Comparison of ENCODE assay signal across 8 cellular contexts in genomic region chr1:92080128-92080985, GRCh38. TPM values are rescaled to one million over a fixed set of nuclear protein-coding genes. Genes with fewer than 3 reads are reported as not detected.
DNase-seq lines count a peak whose midpoint lies in the region; ATAC-seq and TF ChIP-seq lines count a peak whose summit lies in the region.

Gene BTBD8 (plus strand): TSS chr1:92080345. CDS start chr1:92080572, 227 bp downstream.

- H3K9ac ChIP-seq in adipocyte (ENCODE audit: low read length) = peak within 1 kb of the TSS; percentile 93

- 1% methylated on average over 54 to 55 of the region's 55 CpGs for WGBS in heart right ventricle, 2 donors
- 1% methylated on average over 46 to 55 of the region's 55 CpGs for WGBS in tibial nerve, 2 donors

- H3K27ac ChIP-seq in heart right ventricle (peak within 1 kb of the TSS; percentile 11 to 85 (median 70)), tibial nerve (peak within 1 kb of the TSS; percentile 56 to 92 (median 78))

- peak; percentile 48 to 77 for TF ChIP-seq EP300 in tibial nerve (IDR thresholded peaks at IDR 0.05)

- peak; percentile 51 for DNase-seq in GM12864 (ENCODE audit: low read depth)
- DNase-seq in NCI-H1105 treated with DMSO at 0.1 percent for 48 hours (lab: John Stamatoyannopoulos, UW) = peak; percentile 83
- peak; percentile 23 to 71 for DNase-seq in SW 1271 (lab: John Stamatoyannopoulos, UW)
- peak; percentile 83 for DNase-seq in adipocyte (ENCODE audit: low read depth)
- peak; percentile 83 to 84 for DNase-seq in heart right ventricle
- peak; percentile 76 for DNase-seq in pons (ENCODE audit: low spot score)
- peak; percentile 54 to 76 for DNase-seq in tibial nerve (ENCODE audit: low spot score in 2 of 2)

- ATAC-seq in HG02678 (IDR thresholded peaks at IDR 0.05; ENCODE audit: unreplicated experiment) (peak; percentile 95), heart right ventricle (peak; percentile 94 to 98 (median 96))

- intact Hi-C loops in heart right ventricle (cut with DNase I) = no loop called here

- H3K9me3 ChIP-seq in adipocyte (ENCODE audit: control insufficient read depth, low read length) = peaks cover 13% of the 10 kb centered on the region
- peaks cover 0 to 13% (median 4%) of the 10 kb centered on the region in 11 donors for H3K9me3 ChIP-seq in heart right ventricle
- peaks cover 0 to 9% (median under 1%) of the 10 kb centered on the region in 4 donors for H3K9me3 ChIP-seq in tibial nerve

- H3K4me3 ChIP-seq in GM12864 (ENCODE audit: low read depth, low read length) (peak within 1 kb of the TSS; percentile 59), adipocyte (ENCODE audit: low read length) (peak within 1 kb of the TSS; percentile 99), heart right ventricle (peak within 1 kb of the TSS; percentile 58 to 94 (median 76)), tibial nerve (peak within 1 kb of the TSS; percentile 49 to 91 (median 74))

- H3K4me1 ChIP-seq in adipocyte (ENCODE audit: control insufficient read depth, insufficient read depth, low read length) (no peaks in the 10 kb centered on the region), heart right ventricle (peaks cover 0 to 13% (median 6%) of the 10 kb centered on the region in 9 donors), tibial nerve (peaks cover 0 to 24% (median 0%) of the 10 kb centered on the region in 4 donors)

- no peak for TF ChIP-seq CTCF in GM12864 (IDR thresholded peaks at IDR 0.05; ENCODE audit: low read depth, low read length, missing control alignments)
- peak in 5 of 9 donors; percentile 5 to 34 (median 15) for TF ChIP-seq CTCF in heart right ventricle (IDR thresholded peaks at IDR 0.05)
- TF ChIP-seq CTCF in tibial nerve (IDR thresholded peaks at IDR 0.05) = peak in 1 of 5 experiments; percentile 40

- H3K36me3 ChIP-seq in adipocyte (ENCODE audit: control insufficient read depth, insufficient read depth, low read length, severe bottlenecking) = no peaks in the 10 kb centered on the region
- no peaks in the 10 kb centered on the region for H3K36me3 ChIP-seq in heart right ventricle
- peaks cover 0 to 8% (median 0%) of the 10 kb centered on the region in 3 donors for H3K36me3 ChIP-seq in tibial nerve

- TF ChIP-seq POLR2A in tibial nerve (IDR thresholded peaks at IDR 0.05) = peak in 1 of 2 donors; percentile 43

- H3K27me3 ChIP-seq in adipocyte (replicated peaks; ENCODE audit: control insufficient read depth, insufficient read depth, low read length) = no peaks in the 10 kb centered on the region
- H3K27me3 ChIP-seq in heart right ventricle = no peaks in the 10 kb centered on the region
- no peaks in the 10 kb centered on the region for H3K27me3 ChIP-seq in tibial nerve

RNA-seq across cellular contexts. Expression of gene BTBD8, which starts in this region (rescaled TPM):
- total RNA-seq in heart right ventricle (1 to 10 TPM; 2.9 to 6.1 (median 4.4) TPM), tibial nerve (10 to 100 TPM in 2 of 4 donors, 1 to 10 TPM in 2; 7.8 to 19.0 (median 14.4) TPM)
- 1 to 10 TPM in 1 of 2 donors, under 1 TPM in 1; 0.30 to 2.0 TPM for polyA plus RNA-seq in heart right ventricle

Comparison
In these comparisons a context has a peak if more than half of its experiments do, and no peak if none do; other contexts are left out.
1. Peak in every context shown above with its lines: DNase-seq, ATAC-seq, H3K4me3 ChIP-seq and H3K27ac ChIP-seq.